In the genomic region with DNA sequence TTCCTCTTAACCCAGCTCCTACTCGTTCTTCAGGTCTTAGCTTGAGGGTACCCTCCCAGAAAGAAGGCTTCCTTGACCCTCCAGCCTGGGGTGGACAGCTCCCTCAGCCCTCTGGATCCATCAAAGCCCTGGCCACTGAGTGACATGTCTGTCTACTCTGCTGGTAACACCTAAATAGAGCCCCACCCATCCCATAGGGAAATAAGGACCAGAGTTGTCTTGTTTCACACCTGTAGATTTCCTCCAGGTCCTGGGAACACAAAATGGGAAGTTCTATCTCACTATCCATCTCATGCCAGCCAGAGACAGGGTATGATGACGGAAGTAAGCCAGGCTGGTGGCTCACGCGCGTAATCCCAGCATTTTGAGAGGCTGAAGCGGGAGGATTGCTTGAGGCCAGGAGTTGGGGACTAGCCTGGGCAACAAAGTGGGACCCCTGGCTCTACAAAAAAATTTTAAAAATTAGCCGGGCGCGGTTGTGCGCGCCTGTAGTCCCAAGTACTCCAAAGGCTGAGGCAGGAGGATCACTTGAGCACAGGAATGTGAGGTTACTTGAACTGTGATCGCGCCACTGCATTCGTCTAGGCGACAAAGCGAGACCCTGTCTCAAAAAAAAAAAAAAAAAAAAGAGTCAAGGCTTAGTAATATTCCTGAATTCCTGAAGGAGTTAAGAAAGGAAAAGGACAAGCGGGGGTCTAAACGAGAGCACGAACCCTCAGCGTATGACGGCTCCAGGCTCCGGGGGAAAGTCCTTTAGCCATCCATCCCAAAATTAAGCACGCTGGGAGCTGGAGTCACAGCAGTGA, we compare ENCODE assay signal across 8 cellular contexts. TPM values are rescaled to one million over a fixed set of nuclear protein-coding genes. Genes with fewer than 3 reads are reported as not detected.
A peak's percentile ranks its signal among the peaks of the same experiment; 100 is the strongest.
DNase-seq lines count a peak whose midpoint lies in the region; TF ChIP-seq lines count a peak whose summit lies in the region.

No MANE protein-coding gene starts in this region.

- H3K27me3 ChIP-seq in effector memory CD4-positive, alpha-beta T cell (replicated peaks; ENCODE audit: control insufficient read depth, insufficient read depth, low read length, poor library complexity, severe bottlenecking), result no peaks in the 10 kb centered on the region

- H3K9me3 ChIP-seq in effector memory CD4-positive, alpha-beta T cell (ENCODE audit: control insufficient read depth, low read length), result no peaks in the 10 kb centered on the region

- H3K4me1 ChIP-seq in effector memory CD4-positive, alpha-beta T cell (ENCODE audit: control insufficient read depth, insufficient read depth, low read length, poor library complexity, severe bottlenecking), result peaks cover 54% of the 10 kb centered on the region

- H3K4me3 ChIP-seq in GM12864 (ENCODE audit: low read depth, low read length), result peak overlapping the region; percentile 80
- peak overlapping the region; percentile 67 for H3K4me3 ChIP-seq in effector memory CD4-positive, alpha-beta T cell (ENCODE audit: insufficient read depth, low read depth, low read length, poor library complexity, severe bottlenecking)

- peak overlapping the region; percentile 94 for H3K27ac ChIP-seq in effector memory CD4-positive, alpha-beta T cell (ENCODE audit: insufficient read depth, low read length, poor library complexity, severe bottlenecking)

- TF ChIP-seq CTCF in GM12864 (IDR thresholded peaks at IDR 0.05; ENCODE audit: low read depth, low read length, missing control alignments), result no peak

- H3K36me3 ChIP-seq in effector memory CD4-positive, alpha-beta T cell (ENCODE audit: control insufficient read depth, insufficient read depth, low read length), result peaks cover 36% of the 10 kb centered on the region

- DNase-seq in GM12864 (ENCODE audit: low read depth), result no peak
- peak; percentile 29 for DNase-seq in RPMI7951 (ENCODE audit: low read depth)
- DNase-seq in effector memory CD4-positive, alpha-beta T cell, result no peak
- peak; percentile 24 for DNase-seq in myocyte (ENCODE audit: low read depth)
- DNase-seq in NOMO-1 treated with dmso at 0.1 percent for 144 hours (lab: John Stamatoyannopoulos, UW; ENCODE audit: unreplicated experiment), result no peak
- DNase-seq in SHP77 treated with DMSO at 0.1 percent for 48 hours (lab: John Stamatoyannopoulos, UW), result no peak
- DNase-seq in NOMO-1 (lab: John Stamatoyannopoulos, UW; ENCODE audit: unreplicated experiment in 2 of 2), result no peak
- DNase-seq in NCI-H1436 treated with DMSO at 0.1 percent for 48 hours (lab: John Stamatoyannopoulos, UW), result no peak

RNA-seq across cellular contexts. Expression of gene CCDC97, which starts 0.5 kb away (rescaled TPM):
- total RNA-seq in RPMI7951 (2014; rRNA removed; shearing (Covaris generic)), result 8.2 and 9.3 TPM in 2 replicates
- total RNA-seq in myocyte, result 16.0 and 17.4 TPM in 2 replicates
- 19.4 TPM for polyA plus RNA-seq in myocyte (2012)

RNA-seq across cellular contexts. Expression of gene TGFB1, which starts 44.3 kb away (rescaled TPM):
- 15.2 and 18.1 TPM in 2 replicates for total RNA-seq in RPMI7951 (2014; rRNA removed; shearing (Covaris generic))
- 12.3 and 17.1 TPM in 2 replicates for total RNA-seq in myocyte
- 84.2 TPM for polyA plus RNA-seq in myocyte (2012)

RNA-seq across cellular contexts. Expression of gene HNRNPUL1, which starts 45.3 kb away (rescaled TPM):
- total RNA-seq in RPMI7951 (2014; rRNA removed; shearing (Covaris generic)), result 101 and 105 TPM in 2 replicates
- 78.6 and 81.4 TPM in 2 replicates for total RNA-seq in myocyte
- 112 TPM for polyA plus RNA-seq in myocyte (2012)

RNA-seq across cellular contexts. Expression of gene B9D2, which starts 54.5 kb away (rescaled TPM):
- 10.9 and 12.9 TPM in 2 replicates for total RNA-seq in RPMI7951 (2014; rRNA removed; shearing (Covaris generic))
- total RNA-seq in myocyte, result 3.5 and 5.0 TPM in 2 replicates
- 6.6 TPM for polyA plus RNA-seq in myocyte (2012)

Comparison
In these comparisons a context has a peak if more than half of its experiments do, and no peak if none do; other contexts are left out.
1. DNase-seq: peak in RPMI7951 (single experiment) and myocyte (single experiment); none in GM12864 (single experiment), effector memory CD4-positive, alpha-beta T cell (0 of 3), NOMO-1 treated with dmso at 0.1 percent for 144 hours (single experiment), SHP77 treated with DMSO at 0.1 percent for 48 hours (single experiment), NOMO-1 (0 of 2) and NCI-H1436 treated with DMSO at 0.1 percent for 48 hours (single experiment).